In genomic region chr1:18783705-18784522, GRCh38 we compare ENCODE assay signal across 21 cellular contexts.
DNase-seq lines count a peak whose midpoint lies in the region; FAIRE-seq and TF ChIP-seq lines count a peak whose summit lies in the region.
"Had no signal": no experiment of that assay in that cellular context is flagged by ENCODE, and none has a peak within 500 bp of the region (broad histone marks: within the 10 kb centered on the region; RNA-seq: fewer than 3 reads in every experiment).

No MANE protein-coding gene starts in this region.

- H3K4me3 Mint-ChIP-seq in neural progenitor cell = peak overlapping the region; percentile 73
- H3K4me3 Mint-ChIP-seq: activated T-cell treated with anti-CD3 and anti-CD28 coated beads, Interleukin-2, amount 50 U/mL, for 24 hours; stimulated activated naive CD8-positive, alpha-beta T cell treated with anti-CD3 and anti-CD28 coated beads, Interleukin-15, Interleukin-2, amounts not matched to agents 100 ng/mL and 50 ng/mL, for 24 hours had no signal

- H3K4me2 ChIP-seq in hepatocyte (peak overlapping the region; percentile 72), neural progenitor cell (peak overlapping the region; percentile 70)

- DNase-seq in G401 (ENCODE audit: low spot score) = peak; percentile 28
- DNase-seq in hepatocyte (ENCODE audit: low spot score) = no peak
- DNase-seq in neural progenitor cell (ENCODE audit: low spot score) = peak; percentile 46
- DNase-seq in substantia nigra (lab: John Stamatoyannopoulos, UW) = no peak
- DNase-seq in HK-2 (ENCODE audit: unreplicated experiment) = no peak
- DNase-seq in RCC 7860 (ENCODE audit: low spot score) = no peak
- no peak for DNase-seq in mesenteric fat pad (ENCODE audit: low spot score)
- DNase-seq: activated CD4-positive, CD25-positive, alpha-beta regulatory T cell treated with anti-CD3 and anti-CD28 coated beads, Interleukin-2, amount 50 U/mL, for 72 hours; activated naive CD4-positive, alpha-beta T cell treated with Interleukin-2 at 50 U/mL for 16 hours; activated T-cell treated with anti-CD3 and anti-CD28 coated beads, Interleukin-2, amount 50 U/mL, for 24 hours; amygdala; central memory CD4-positive, alpha-beta T cell; effector CD4-positive, alpha-beta T cell; gastrocnemius medialis; NCI-H524; transverse colon had no signal

- H3K27ac ChIP-seq in HUES64 (ENCODE audit: low read depth, low read length) (no peak overlapping the region), hepatocyte (no peak overlapping the region), neural progenitor cell (no peak overlapping the region), substantia nigra (ENCODE audit: low read depth, low read length, poor library complexity, severe bottlenecking) (no peak overlapping the region)
- H3K27ac ChIP-seq: gastrocnemius medialis, skin epidermis, transverse colon had no signal

- no peak for FAIRE-seq in RCC 7860 (lab: Jason Lieb, UNC)
- FAIRE-seq: GM12892, HTR-8/SVneo had no signal

- H4K20me1 ChIP-seq in hepatocyte (ENCODE audit: insufficient read depth, poor library complexity, severe bottlenecking) (no peaks in the 10 kb centered on the region), neural progenitor cell (ENCODE audit: low read depth) (no peaks in the 10 kb centered on the region)

- peaks cover 5% of the 10 kb centered on the region for H3K4me1 ChIP-seq in HUES64 (ENCODE audit: insufficient read depth, low read length)
- H3K4me1 ChIP-seq in hepatocyte (ENCODE audit: insufficient read depth) = no peaks in the 10 kb centered on the region
- H3K4me1 ChIP-seq in neural progenitor cell = peaks cover under 1% of the 10 kb centered on the region
- H3K4me1 ChIP-seq: gastrocnemius medialis, transverse colon had no signal

- H3K79me2 ChIP-seq in hepatocyte (no peaks in the 10 kb centered on the region), neural progenitor cell (ENCODE audit: low read depth) (no peaks in the 10 kb centered on the region)

- peak overlapping the region; percentile 29 for H3K9ac ChIP-seq in HUES64 (ENCODE audit: low read depth, low read length)
- no peak overlapping the region for H3K9ac ChIP-seq in neural progenitor cell

- WGBS in HUES64 = 65% methylated on average over 30 of the region's 30 CpGs
- WGBS in hepatocyte (ENCODE audit: low lambda C conversion rate, missing lambda C conversion rate) = 36% methylated on average over 30 of the region's 30 CpGs

- H2AFZ ChIP-seq in hepatocyte = peak overlapping the region; percentile 33
- peak overlapping the region; percentile 53 for H2AFZ ChIP-seq in neural progenitor cell (replicated peaks)

- H3F3A ChIP-seq in neural progenitor cell (ENCODE audit: low read depth) = no peaks in the 10 kb centered on the region

- TF ChIP-seq CTCF in hepatocyte (IDR thresholded peaks at IDR 0.05; ENCODE audit: poor library complexity) (no peak), neural progenitor cell (IDR thresholded peaks at IDR 0.05) (no peak)

- H3K27ac Mint-ChIP-seq in neural progenitor cell = no peak overlapping the region
- H3K27ac Mint-ChIP-seq: activated T-cell treated with anti-CD3 and anti-CD28 coated beads, Interleukin-2, amount 50 U/mL, for 24 hours; stimulated activated naive CD8-positive, alpha-beta T cell treated with anti-CD3 and anti-CD28 coated beads, Interleukin-15, Interleukin-2, amounts not matched to agents 100 ng/mL and 50 ng/mL, for 24 hours had no signal

- H3K36me3 Mint-ChIP-seq in neural progenitor cell = no peaks in the 10 kb centered on the region

- no peaks in the 10 kb centered on the region for H3K9me3 Mint-ChIP-seq in neural progenitor cell
- H3K9me3 Mint-ChIP-seq: activated T-cell treated with anti-CD3 and anti-CD28 coated beads, Interleukin-2, amount 50 U/mL, for 24 hours; stimulated activated naive CD8-positive, alpha-beta T cell treated with anti-CD3 and anti-CD28 coated beads, Interleukin-15, Interleukin-2, amounts not matched to agents 100 ng/mL and 50 ng/mL, for 24 hours had no signal

- H3K36me3 ChIP-seq in HUES64 (ENCODE audit: insufficient read depth, low read length) = no peaks in the 10 kb centered on the region
- H3K36me3 ChIP-seq in hepatocyte (replicated peaks; ENCODE audit: insufficient read depth, low read depth) = no peaks in the 10 kb centered on the region
- H3K36me3 ChIP-seq in neural progenitor cell = no peaks in the 10 kb centered on the region
- H3K36me3 ChIP-seq: gastrocnemius medialis, transverse colon had no signal

- peak overlapping the region; percentile 53 for H3K4me3 ChIP-seq in HUES64 (ENCODE audit: low read length)
- no peak overlapping the region for H3K4me3 ChIP-seq in hepatocyte
- H3K4me3 ChIP-seq in neural progenitor cell = peak overlapping the region; percentile 34
- H3K4me3 ChIP-seq: gastrocnemius medialis, skin epidermis, transverse colon had no signal

- H3K9me3 ChIP-seq in HUES64 (ENCODE audit: insufficient read depth, low read depth, low read length) = no peaks in the 10 kb centered on the region
- H3K9me3 ChIP-seq in hepatocyte (ENCODE audit: low read depth) = no peaks in the 10 kb centered on the region
- no peaks in the 10 kb centered on the region for H3K9me3 ChIP-seq in neural progenitor cell (ENCODE audit: low read depth)
- H3K9me3 ChIP-seq: gastrocnemius medialis, transverse colon had no signal

- H3K27me3 Mint-ChIP-seq in neural progenitor cell (ENCODE audit: insufficient read depth, low read depth) = peaks cover 11% of the 10 kb centered on the region

- peaks cover 6% of the 10 kb centered on the region for H3K4me1 Mint-ChIP-seq in neural progenitor cell

- in situ Hi-C loops in G401 (cut with HindIII; ENCODE audit: low sequenced_read_pairs) = no loop called here

- H3K9me2 ChIP-seq in hepatocyte (replicated peaks; ENCODE audit: insufficient read depth) = no peaks in the 10 kb centered on the region

- peaks cover 4% of the 10 kb centered on the region; the same call in 1 of the 2 replicates for H3K27me3 ChIP-seq in HUES64 (ENCODE audit: insufficient read depth, low read length)
- H3K27me3 ChIP-seq in hepatocyte = peaks cover 19% of the 10 kb centered on the region
- H3K27me3 ChIP-seq in neural progenitor cell = peaks cover 21% of the 10 kb centered on the region

Comparison
In these comparisons a context has a peak if more than half of its experiments do, and no peak if none do; other contexts are left out.
1. DNase-seq: peak in G401 (single experiment) and neural progenitor cell (single experiment); none in hepatocyte (single experiment), substantia nigra (0 of 49), HK-2 (single experiment), RCC 7860 (single experiment) and mesenteric fat pad (single experiment).